In genomic region chr20:60232380-60232779, GRCh38 we compare ENCODE assay signal across 32 cellular contexts.
"Had no signal": no experiment of that assay in that cellular context is flagged by ENCODE, and none has a peak within 500 bp of the region (broad histone marks: within the 10 kb centered on the region; RNA-seq: fewer than 3 reads in every experiment).

No MANE protein-coding gene starts in this region.

- H3K27ac Mint-ChIP-seq: activated CD4-positive, alpha-beta T cell treated with anti-CD3 and anti-CD28 coated beads for 36 hours; activated CD4-positive, alpha-beta T cell treated with anti-CD3 and anti-CD28 coated beads, Interleukin-2, amount 10 ng/mL, durations not matched to agents 7 days and 5 days; activated CD8-positive, alpha-beta T cell treated with anti-CD3 and anti-CD28 coated beads, Interleukin-2, amount 10 ng/mL, durations not matched to agents 7 days and 5 days; activated naive CD4-positive, alpha-beta T cell treated with anti-CD3 and anti-CD28 coated beads, Interleukin-2, amount 50 U/mL, for 72 hours; activated T-cell treated with anti-CD3 and anti-CD28 coated beads, Interleukin-2, amount 50 U/mL, for 24 hours; activated T-helper 2 cell treated with anti-CD3 and anti-CD28 coated beads, Interferon-gamma antibody, Interleukin-2, Interleukin-4, amounts not matched to agents 10 μg/mL and 5 μg/mL and 100 μg/mL, durations not matched to agents 14 hours and 24 hours and 36 hours; T-helper 1 cell treated with Interleukin-12 subunit alpha and Interleukin-12 subunit beta and Interleukin-4 antibody, amounts not matched to agents 30 μg/mL and 1 μg/mL, for 36 hours; T-helper 2 cell treated with Interferon-gamma antibody and Interleukin-4, amounts not matched to agents 5 μg/mL and 100 μg/mL, for 36 hours; WTC11 had no signal

- H3K4me3 ChIP-seq: adrenal gland, body of pancreas, breast epithelium, K562, Peyer's patch, SJSA1 had no signal

- H3K27ac ChIP-seq: adrenal gland, body of pancreas, breast epithelium, Peyer's patch, SJSA1 had no signal

- H3K4me1 ChIP-seq: adrenal gland, body of pancreas, breast epithelium, Peyer's patch, SJSA1 had no signal

- H3K4me1 Mint-ChIP-seq: activated CD4-positive, alpha-beta T cell treated with anti-CD3 and anti-CD28 coated beads for 36 hours; activated CD4-positive, alpha-beta T cell treated with anti-CD3 and anti-CD28 coated beads, Interleukin-2, amount 10 ng/mL, durations not matched to agents 7 days and 5 days had no signal

- H3K4me3 Mint-ChIP-seq: activated CD4-positive, alpha-beta T cell treated with anti-CD3 and anti-CD28 coated beads for 36 hours; activated CD4-positive, alpha-beta T cell treated with anti-CD3 and anti-CD28 coated beads, Interleukin-2, amount 10 ng/mL, durations not matched to agents 7 days and 5 days; activated CD8-positive, alpha-beta T cell treated with anti-CD3 and anti-CD28 coated beads, Interleukin-2, amount 10 ng/mL, durations not matched to agents 7 days and 5 days; activated naive CD4-positive, alpha-beta T cell treated with anti-CD3 and anti-CD28 coated beads for 36 hours; activated T-cell treated with anti-CD3 and anti-CD28 coated beads, Interleukin-2, amount 50 U/mL, for 24 hours; T-helper 1 cell treated with Interleukin-12 subunit alpha and Interleukin-12 subunit beta and Interleukin-4 antibody, amounts not matched to agents 30 μg/mL and 1 μg/mL, for 36 hours; T-helper 2 cell treated with Interferon-gamma antibody and Interleukin-4, amounts not matched to agents 5 μg/mL and 100 μg/mL, for 36 hours; WTC11 had no signal

- H3K9me3 Mint-ChIP-seq: activated CD4-positive, alpha-beta T cell treated with anti-CD3 and anti-CD28 coated beads, Interleukin-2, amount 10 ng/mL, durations not matched to agents 7 days and 5 days; activated naive CD4-positive, alpha-beta T cell treated with anti-CD3 and anti-CD28 coated beads for 36 hours; activated naive CD4-positive, alpha-beta T cell treated with anti-CD3 and anti-CD28 coated beads, Interleukin-2, amount 50 U/mL, for 72 hours; activated T-cell treated with anti-CD3 and anti-CD28 coated beads, Interleukin-2, amount 50 U/mL, for 24 hours; activated T-helper 2 cell treated with anti-CD3 and anti-CD28 coated beads, Interferon-gamma antibody, Interleukin-2, Interleukin-4, amounts not matched to agents 10 μg/mL and 5 μg/mL and 100 μg/mL, durations not matched to agents 14 hours and 24 hours and 36 hours; T-helper 2 cell treated with Interferon-gamma antibody and Interleukin-4, amounts not matched to agents 5 μg/mL and 100 μg/mL, for 36 hours had no signal

- H3K9me3 ChIP-seq: adrenal gland, body of pancreas, breast epithelium, Peyer's patch, SJSA1, SK-N-SH had no signal

- H3K36me3 ChIP-seq: adrenal gland, breast epithelium, Peyer's patch, SJSA1 had no signal

- H3K27me3 ChIP-seq: adrenal gland, breast epithelium, Peyer's patch had no signal

- DNase-seq: activated CD4-positive, alpha-beta T cell treated with anti-CD3 and anti-CD28 coated beads for 36 hours; activated CD4-positive, alpha-beta T cell treated with anti-CD3 and anti-CD28 coated beads, Interleukin-2, amount 10 ng/mL, durations not matched to agents 7 days and 5 days; activated CD4-positive, alpha-beta T cell treated with anti-CD3 and anti-CD28 coated beads, Interleukin-2, amount 50 U/mL, for 48 hours; activated CD8-positive, alpha-beta T cell treated with anti-CD3 and anti-CD28 coated beads, Interleukin-2, amount 10 ng/mL, durations not matched to agents 7 days and 5 days; activated gamma-delta T cell treated with Interleukin-2 at 50 U/mL for 16 hours; activated naive CD4-positive, alpha-beta T cell treated with anti-CD3 and anti-CD28 coated beads for 36 hours; activated T-cell treated with anti-CD3 and anti-CD28 coated beads, Interleukin-2, amount 50 U/mL, for 24 hours; adrenal gland; body of pancreas; IMR-90; NCI-H1092 treated with DMSO at 0.1 percent for 48 hours; NCI-H1436; NCI-H1694; NCI-H2029 treated with DMSO at 0.1 percent for 48 hours; NCI-H226; NCI-H446 treated with DMSO at 0.1 percent for 48 hours; NCI-H524; NCI-H82; NK-92 treated with Interleukin-12 subunit alpha and Interleukin-12 subunit beta, amount 100 ng/mL, for 24 hours; PC-3; Peyer's patch; RPMI8226; SHP77 treated with DMSO at 0.1 percent for 48 hours; SK-N-SH had no signal

- H3K27me3 Mint-ChIP-seq: activated CD4-positive, alpha-beta T cell treated with anti-CD3 and anti-CD28 coated beads for 36 hours had no signal
